11 cellular contexts compared by ENCODE assay signal in genomic region chr10:101901340-101901739, GRCh38. TPM values are rescaled to one million over a fixed set of nuclear protein-coding genes. Genes with fewer than 3 reads are reported as not detected.
DNase-seq lines count a peak whose midpoint lies in the region; ATAC-seq, FAIRE-seq and TF ChIP-seq lines count a peak whose summit lies in the region.
"Had no signal": no experiment of that assay in that cellular context is flagged by ENCODE, and none has a peak within 500 bp of the region (broad histone marks: within the 10 kb centered on the region; RNA-seq: fewer than 3 reads in every experiment).

No MANE protein-coding gene starts in this region.

- peak overlapping the region; percentile 45; the same call in 1 of the 2 replicates for H3K4me3 ChIP-seq in GM12878
- no peak overlapping the region for H3K4me3 ChIP-seq in gastroesophageal sphincter
- H3K4me3 ChIP-seq in ovary = no peak overlapping the region

- H3K27me3 ChIP-seq in GM12878 (replicated peaks in 1 of 2; ENCODE audit: control insufficient read depth in 2 of 2, insufficient read depth in 2 of 2, low read length in 1 of 2) (no peaks in the 10 kb centered on the region), gastroesophageal sphincter (no peaks in the 10 kb centered on the region), ovary (no peaks in the 10 kb centered on the region)

- intact Hi-C loops in GM12878 (cut with micrococcal nuclease; ENCODE audit: unreplicated experiment) = loop anchor here (5.0 kb wide), 1 partner anchor 59 kb away; the partner anchor contains the start of gene KCNIP2
- intact Hi-C loops in ovary (cut with DNase I) = no loop called here

- peak overlapping the region; percentile 54 for H3K9ac ChIP-seq in GM12878 (ENCODE audit: control insufficient read depth, insufficient read depth, low read length)

- H3K9me3 ChIP-seq in GM12878 (replicated peaks; ENCODE audit: control insufficient read depth, insufficient read depth, low read length) (no peaks in the 10 kb centered on the region), gastroesophageal sphincter (no peaks in the 10 kb centered on the region), ovary (no peaks in the 10 kb centered on the region)

- in situ Hi-C loops in GM13976 (cut with MboI; ENCODE audit: low sequenced_read_pairs, unreplicated experiment) = no loop called here
- in situ Hi-C loops in GM12878 (cut with MboI) = no loop called here

- H3K27ac ChIP-seq in GM12878 (ENCODE audit: control insufficient read depth, insufficient read depth) (peak overlapping the region; percentile 91), gastroesophageal sphincter (no peak overlapping the region), ovary (no peak overlapping the region)
- H3K27ac ChIP-seq: VCaP had no signal

- no peaks in the 10 kb centered on the region for H4K20me1 ChIP-seq in GM12878 (ENCODE audit: control insufficient read depth, insufficient read depth)

- SMC1A ChIA-PET in GM12878 (lab: Charles Lee; ENCODE audit: uncharacterized antibody, unreplicated experiment) = interaction anchor here (0.7 to 15.5 kb wide), 19 partner anchors 9 to 345 kb away, joined by 3 to 369 read pairs (median 11); no protein-coding TSS in a partner anchor

- DNase-seq in GM13976 (ENCODE audit: low spot score) (peak; percentile 59), GM12878 (ENCODE audit: low read depth, low spot score) (peak; percentile 77), RKO (ENCODE audit: low spot score) (no peak), HTR-8/SVneo (ENCODE audit: insufficient read length, low spot score) (no peak), ovary (no peak)
- DNase-seq: EL had no signal

- POLR2A ChIA-PET in GM12878 (lab: Charles Lee) = interaction anchor here (0.6 to 5.1 kb wide), 14 partner anchors 7 to 106 kb away, joined by 3 to 35 read pairs (median 8); partner anchors contain the start of genes KCNIP2 and OGA

- ATAC-seq in GM19468 (IDR thresholded peaks at IDR 0.05; ENCODE audit: extremely low read depth, unreplicated experiment) = peak; percentile 42
- ATAC-seq in HG03175 (IDR thresholded peaks at IDR 0.05; ENCODE audit: unreplicated experiment) = peak; percentile 63
- peak; percentile 87 for ATAC-seq in GM12878
- no peak for ATAC-seq in gastroesophageal sphincter
- ATAC-seq: sciatic nerve had no signal

- TF ChIP-seq RAD21 in GM12878 (IDR thresholded peaks at IDR 0.05; ENCODE audit: insufficient read depth, low read depth, low read length) = peak; percentile 31

- no TSS peak for BruUV-seq in GM12878 (replicated peaks; lab: Mats Ljungman, UMichigan)

- peaks cover 3% of the 10 kb centered on the region for H3K79me2 ChIP-seq in GM12878 (ENCODE audit: control insufficient read depth, insufficient read depth, low read length)

- peak; percentile 55 to 61; a peak in 2 of 4 replicates for TF ChIP-seq EP300 in GM12878 (IDR thresholded peaks at IDR 0.05; ENCODE audit: borderline replicate concordance in 1 of 2, control insufficient read depth in 1 of 2, low read depth in 2 of 2, low read length in 2 of 2)
- no peak for TF ChIP-seq EP300 in gastroesophageal sphincter (IDR thresholded peaks at IDR 0.05)
- TF ChIP-seq EP300 in ovary (IDR thresholded peaks at IDR 0.05) = no peak

- peak overlapping the region; percentile 37; the same call in 1 of the 2 replicates for H2AFZ ChIP-seq in GM12878 (ENCODE audit: control insufficient read depth, low read depth, low read length)

- 0% methylated on average over 6 of the region's 6 CpGs for WGBS in GM12878 (ENCODE audit: insufficient coverage, insufficient replicate concordance, low lambda C conversion rate, missing lambda C conversion rate)
- 73 to 88% methylated on average over 4 to 6 of the region's 6 CpGs for WGBS in gastroesophageal sphincter (ENCODE audit: low coverage in 1 of 2), 2 donors
- WGBS in ovary, 3 donors = 90 to 93% (median 93%) methylated on average over 6 of the region's 6 CpGs

- RAD21 ChIA-PET in GM12878 (lab: Charles Lee; ENCODE audit: unreplicated experiment) = interaction anchor here (0.5 to 13.6 kb wide), 12 partner anchors 9 to 164 kb away, joined by 3 to 352 read pairs (median 12); partner anchors contain the start of genes HPS6, KCNIP2 and OGA

- CTCF ChIA-PET in GM12878 (lab: Yijun Ruan, JAX) = interaction anchor here (0.8 to 9.4 kb wide), 17 partner anchors 12 to 165 kb away, joined by 3 to 127 read pairs (median 5); no protein-coding TSS in a partner anchor

- FAIRE-seq in GM12878 (lab: Jason Lieb, UNC) (peak; percentile 41), HTR-8/SVneo (lab: Jason Lieb, UNC) (no peak)

- TF ChIP-seq CTCF in GM13976 (IDR thresholded peaks at IDR 0.05; ENCODE audit: borderline replicate concordance, control extremely low read depth, extremely low read depth, insufficient read depth, missing control alignments) (peak; percentile 8), GM12878 (IDR thresholded peaks at IDR 0.05 in 2 of 3, conservative IDR thresholded peaks at IDR 0.05 in 1 of 3; ENCODE audit: control insufficient read depth in 2 of 3, extremely low read depth in 1 of 3, insufficient read depth in 1 of 3, low read depth in 3 of 3, low read length in 3 of 3) (peak in 2 of 3 experiments; percentile 39 to 55; a peak in 3 of 6 replicates), gastroesophageal sphincter (IDR thresholded peaks at IDR 0.05) (no peak), ovary (IDR thresholded peaks at IDR 0.05) (no peak)

- TF ChIP-seq POLR2A in GM12878 (IDR thresholded peaks at IDR 0.05; ENCODE audit: low read depth, low read length) (peak; percentile 67), gastroesophageal sphincter (IDR thresholded peaks at IDR 0.05) (no peak), ovary (IDR thresholded peaks at IDR 0.05) (no peak)

- H3K36me3 ChIP-seq in GM12878 (ENCODE audit: control insufficient read depth in 2 of 2, insufficient read depth in 2 of 2, low read length in 1 of 2) (no peaks in the 10 kb centered on the region), gastroesophageal sphincter (peaks cover 0 to 12% of the 10 kb centered on the region in 2 donors), ovary (no peaks in the 10 kb centered on the region)

- peak overlapping the region; percentile 84 for H3K4me2 ChIP-seq in GM12878 (ENCODE audit: control insufficient read depth, insufficient read depth)

- H3K4me1 ChIP-seq in GM12878 (ENCODE audit: control insufficient read depth, insufficient read depth, low read length) (peaks cover 61% of the 10 kb centered on the region), gastroesophageal sphincter (peaks cover 0 to 16% (median 0%) of the 10 kb centered on the region in 3 donors), ovary (ENCODE audit: insufficient read depth) (peaks cover 1% of the 10 kb centered on the region)

TF ChIP-seq in GM12878, 131 proteins besides CTCF, POLR2A, EP300 and RAD21 (continues in another document):
- 0 out of 2 replicates have a peak, but pooled peaks have one; percentile 36 for TF ChIP-seq POLR2AphosphoS2 (IDR thresholded peaks at IDR 0.05; ENCODE audit: low read depth, low read length)
- peak; percentile 81 for TF ChIP-seq TCF12 (IDR thresholded peaks at IDR 0.05; ENCODE audit: low read depth, low read length)
- TF ChIP-seq USF1 (IDR thresholded peaks at IDR 0.05; ENCODE audit: borderline replicate concordance, extremely low read length, insufficient read depth, low read depth, low read length) = no peak
- TF ChIP-seq YY1 (IDR thresholded peaks at IDR 0.05; ENCODE audit: low read depth, low read length) = peak; percentile 60; the same call in 1 of the 2 replicates
- TF ChIP-seq PAX5 (IDR thresholded peaks at IDR 0.05; ENCODE audit: borderline replicate concordance, low read depth, low read length) = peak; percentile 77; the same call in 1 of the 2 replicates
- peak; percentile 72; the same call in 1 of the 2 replicates for TF ChIP-seq CHD2 (IDR thresholded peaks at IDR 0.05; ENCODE audit: borderline replicate concordance, low read depth, low read length)
- no peak for TF ChIP-seq IRF5 (IDR thresholded peaks at IDR 0.05; ENCODE audit: borderline replicate concordance)
- peak; percentile 63; the same call in 1 of the 2 replicates for TF ChIP-seq PML (IDR thresholded peaks at IDR 0.05; ENCODE audit: low read length)

RNA-seq across cellular contexts. Expression of gene KCNIP2, which starts 57.7 kb away (rescaled TPM):
- total RNA-seq in GM12878 (2013; cell fraction: nucleolus; rRNA removed) = 32.3 and 34.5 TPM in 2 replicates
- 1.0 and 1.5 TPM in 2 replicates for total RNA-seq in GM12878 (2014; rRNA removed)
- 1.3 and 1.4 TPM in 2 replicates for total RNA-seq in GM12878 (2014; rRNA removed; fragmentation: Illumina TruSeq; extraction: Trizol)
- total RNA-seq in GM12878 (2021) = 1.8 and 3.6 TPM in 2 replicates
- polyA plus RNA-seq in GM12878 (2011; ENCODE audit: low read depth) = 3.4 TPM
- 3.4 and 4.3 TPM in 2 replicates for polyA plus RNA-seq in GM12878 (2011; rRNA removed)
- 2.8 and 3.5 TPM in 2 replicates for polyA plus RNA-seq in GM12878 (2011; cell fraction: cytosol; rRNA removed)
- 19.1 and 26.5 TPM in 2 replicates for polyA plus RNA-seq in GM12878 (2011; cell fraction: nucleus; rRNA removed)
- 4.7 and 5.4 TPM in 2 replicates for polyA plus RNA-seq in GM12878 (2012)
- polyA plus RNA-seq in GM12878 (2014; fragmentation: Illumina TruSeq; extraction: Trizol) = 2.6 and 2.7 TPM in 2 replicates
- polyA plus RNA-seq in GM12878 (2014; fragmentation: Nextera tagmentation; extraction: Ambion mirVana) = 1 to 10 TPM in 1 of 2 experiments, under 1 TPM in 1; 0.46 to 1.3 TPM
- 2.1 and 2.3 TPM in 2 replicates for polyA plus RNA-seq in GM12878 (2014; rRNA removed)
- polyA plus RNA-seq in GM12878 (2016; fragmentation: Nextera tagmentation; extraction: Ambion mirVana) = 1 to 10 TPM; 1.3 to 1.8 TPM
- polyA minus RNA-seq in GM12878 (2011; rRNA and poly(A)+ RNA removed) = 3.3 and 3.5 TPM in 2 replicates
- polyA minus RNA-seq in GM12878 (2011; cell fraction: cytosol; rRNA and poly(A)+ RNA removed) = 1.2 TPM in 1 of 2 replicates, not detected in the other
- 2.7 and 3.9 TPM in 2 replicates for polyA minus RNA-seq in GM12878 (2011; cell fraction: nucleus; rRNA and poly(A)+ RNA removed)
- total RNA-seq in gastroesophageal sphincter = 1 to 10 TPM in 1 of 4 donors, under 1 TPM in 2, not detected in 1; 0.78 to 2.4 (median 0.89) TPM
- total RNA-seq in ovary = 1 to 10 TPM; 1.8 to 8.9 (median 6.8) TPM
- polyA plus RNA-seq in ovary = 1 to 10 TPM; 3.6 to 3.7 TPM

Comparison
In these comparisons a context has a peak if more than half of its experiments do, and no peak if none do; other contexts are left out.
1. DNase-seq: peak in GM13976 (single experiment) and GM12878 (single experiment); none in RKO (single experiment), HTR-8/SVneo (single experiment) and ovary (0 of 5).
2. CTCF ChIP-seq: peak in GM13976 (single experiment) and GM12878 (2 of 3); none in gastroesophageal sphincter (0 of 4) and ovary (0 of 3).